ENCODE assay signal across 1 cellular context in genomic region chr16:1871974-1872635, GRCh38.
TF ChIP-seq lines count a peak whose summit lies in the region.

A gene with protein sequence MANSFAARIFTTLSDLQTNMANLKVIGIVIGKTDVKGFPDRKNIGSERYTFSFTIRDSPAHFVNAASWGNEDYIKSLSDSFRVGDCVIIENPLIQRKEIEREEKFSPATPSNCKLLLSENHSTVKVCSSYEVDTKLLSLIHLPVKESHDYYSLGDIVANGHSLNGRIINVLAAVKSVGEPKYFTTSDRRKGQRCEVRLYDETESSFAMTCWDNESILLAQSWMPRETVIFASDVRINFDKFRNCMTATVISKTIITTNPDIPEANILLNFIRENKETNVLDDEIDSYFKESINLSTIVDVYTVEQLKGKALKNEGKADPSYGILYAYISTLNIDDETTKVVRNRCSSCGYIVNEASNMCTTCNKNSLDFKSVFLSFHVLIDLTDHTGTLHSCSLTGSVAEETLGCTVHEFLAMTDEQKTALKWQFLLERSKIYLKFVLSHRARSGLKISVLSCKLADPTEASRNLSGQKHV (minus strand): TSS chr16:1872164. CDS start chr16:1868175, 3,989 bp downstream.

TF ChIP-seq in K562, 482 proteins besides CTCF, POLR2A, EP300 and RAD21 (continued from another document and continues in another):
- TF ChIP-seq CXXC5 (CRISPR knock-in tag; IDR thresholded peaks at IDR 0.05), result peak; percentile 95
- TF ChIP-seq ZNF316 (IDR thresholded peaks at IDR 0.05), result no peak
- no peak for TF ChIP-seq RCOR1 (IDR thresholded peaks at IDR 0.05; ENCODE audit: borderline replicate concordance in 1 of 2, low read depth in 2 of 2, low read length in 2 of 2)
- TF ChIP-seq, protein P1, sequence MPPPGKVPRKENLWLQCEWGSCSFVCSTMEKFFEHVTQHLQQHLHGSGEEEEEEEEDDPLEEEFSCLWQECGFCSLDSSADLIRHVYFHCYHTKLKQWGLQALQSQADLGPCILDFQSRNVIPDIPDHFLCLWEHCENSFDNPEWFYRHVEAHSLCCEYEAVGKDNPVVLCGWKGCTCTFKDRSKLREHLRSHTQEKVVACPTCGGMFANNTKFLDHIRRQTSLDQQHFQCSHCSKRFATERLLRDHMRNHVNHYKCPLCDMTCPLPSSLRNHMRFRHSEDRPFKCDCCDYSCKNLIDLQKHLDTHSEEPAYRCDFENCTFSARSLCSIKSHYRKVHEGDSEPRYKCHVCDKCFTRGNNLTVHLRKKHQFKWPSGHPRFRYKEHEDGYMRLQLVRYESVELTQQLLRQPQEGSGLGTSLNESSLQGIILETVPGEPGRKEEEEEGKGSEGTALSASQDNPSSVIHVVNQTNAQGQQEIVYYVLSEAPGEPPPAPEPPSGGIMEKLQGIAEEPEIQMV (tag; conservative IDR thresholded peaks at IDR 0.05; ENCODE audit: low read depth), result no peak
- no peak for TF ChIP-seq RBM14 (IDR thresholded peaks at IDR 0.05; ENCODE audit: borderline replicate concordance, insufficient read depth, low read depth, low read length)
- TF ChIP-seq ZNF318 (IDR thresholded peaks at IDR 0.05; ENCODE audit: borderline replicate concordance in 1 of 2, low read depth in 1 of 2), result no peak
- TF ChIP-seq SPI1 (IDR thresholded peaks at IDR 0.05; ENCODE audit: borderline replicate concordance, low read depth, low read length), result peak; percentile 76
- TF ChIP-seq NCOA1 (IDR thresholded peaks at IDR 0.05; ENCODE audit: low read depth), result peak; percentile 20; the same call in 1 of the 2 replicates
- TF ChIP-seq SP1 (CRISPR knock-in tag; IDR thresholded peaks at IDR 0.05), result peak; percentile 67
- TF ChIP-seq ZSCAN32 (CRISPR knock-in tag; IDR thresholded peaks at IDR 0.05), result no peak
- peak; percentile 61; the same call in 1 of the 2 replicates for TF ChIP-seq NBN (IDR thresholded peaks at IDR 0.05; ENCODE audit: low read depth)
- no peak for TF ChIP-seq ZNF436 (CRISPR knock-in tag; IDR thresholded peaks at IDR 0.05)
- peak in 1 of 2 experiments; percentile 71; a peak in 2 of 4 replicates for TF ChIP-seq SRF (CRISPR knock-in tag; IDR thresholded peaks at IDR 0.05)
- TF ChIP-seq NONO (IDR thresholded peaks at IDR 0.05; ENCODE audit: low read depth in 2 of 2, low read length in 1 of 2), result peak in 1 of 2 experiments; percentile 58; a peak in 1 of 4 replicates
- TF ChIP-seq ZNF354B (CRISPR knock-in tag; IDR thresholded peaks at IDR 0.05), result no peak
- no peak for TF ChIP-seq PHTF2 (CRISPR knock-in tag; IDR thresholded peaks at IDR 0.05)
- TF ChIP-seq ZNF324 (CRISPR knock-in tag; IDR thresholded peaks at IDR 0.05), result no peak
- peak; percentile 53; the same call in 1 of the 2 replicates for TF ChIP-seq ATF7 (IDR thresholded peaks at IDR 0.05)
- TF ChIP-seq NR1H2 (CRISPR knock-in tag; IDR thresholded peaks at IDR 0.05), result no peak
- no peak for TF ChIP-seq ZKSCAN8 (CRISPR knock-in tag; IDR thresholded peaks at IDR 0.05)
- peak; percentile 60 for TF ChIP-seq KDM5B (IDR thresholded peaks at IDR 0.05; ENCODE audit: insufficient replicate concordance, low read depth, low read length)
- TF ChIP-seq ZBTB2 (IDR thresholded peaks at IDR 0.05), result peak; percentile 43; the same call in 1 of the 2 replicates
- TF ChIP-seq, protein P2, sequence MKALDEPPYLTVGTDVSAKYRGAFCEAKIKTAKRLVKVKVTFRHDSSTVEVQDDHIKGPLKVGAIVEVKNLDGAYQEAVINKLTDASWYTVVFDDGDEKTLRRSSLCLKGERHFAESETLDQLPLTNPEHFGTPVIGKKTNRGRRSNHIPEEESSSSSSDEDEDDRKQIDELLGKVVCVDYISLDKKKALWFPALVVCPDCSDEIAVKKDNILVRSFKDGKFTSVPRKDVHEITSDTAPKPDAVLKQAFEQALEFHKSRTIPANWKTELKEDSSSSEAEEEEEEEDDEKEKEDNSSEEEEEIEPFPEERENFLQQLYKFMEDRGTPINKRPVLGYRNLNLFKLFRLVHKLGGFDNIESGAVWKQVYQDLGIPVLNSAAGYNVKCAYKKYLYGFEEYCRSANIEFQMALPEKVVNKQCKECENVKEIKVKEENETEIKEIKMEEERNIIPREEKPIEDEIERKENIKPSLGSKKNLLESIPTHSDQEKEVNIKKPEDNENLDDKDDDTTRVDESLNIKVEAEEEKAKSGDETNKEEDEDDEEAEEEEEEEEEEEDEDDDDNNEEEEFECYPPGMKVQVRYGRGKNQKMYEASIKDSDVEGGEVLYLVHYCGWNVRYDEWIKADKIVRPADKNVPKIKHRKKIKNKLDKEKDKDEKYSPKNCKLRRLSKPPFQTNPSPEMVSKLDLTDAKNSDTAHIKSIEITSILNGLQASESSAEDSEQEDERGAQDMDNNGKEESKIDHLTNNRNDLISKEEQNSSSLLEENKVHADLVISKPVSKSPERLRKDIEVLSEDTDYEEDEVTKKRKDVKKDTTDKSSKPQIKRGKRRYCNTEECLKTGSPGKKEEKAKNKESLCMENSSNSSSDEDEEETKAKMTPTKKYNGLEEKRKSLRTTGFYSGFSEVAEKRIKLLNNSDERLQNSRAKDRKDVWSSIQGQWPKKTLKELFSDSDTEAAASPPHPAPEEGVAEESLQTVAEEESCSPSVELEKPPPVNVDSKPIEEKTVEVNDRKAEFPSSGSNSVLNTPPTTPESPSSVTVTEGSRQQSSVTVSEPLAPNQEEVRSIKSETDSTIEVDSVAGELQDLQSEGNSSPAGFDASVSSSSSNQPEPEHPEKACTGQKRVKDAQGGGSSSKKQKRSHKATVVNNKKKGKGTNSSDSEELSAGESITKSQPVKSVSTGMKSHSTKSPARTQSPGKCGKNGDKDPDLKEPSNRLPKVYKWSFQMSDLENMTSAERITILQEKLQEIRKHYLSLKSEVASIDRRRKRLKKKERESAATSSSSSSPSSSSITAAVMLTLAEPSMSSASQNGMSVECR (CRISPR knock-in tag; IDR thresholded peaks at IDR 0.05), result peak; percentile 29; the same call in 1 of the 2 replicates
- TF ChIP-seq NRF1 (conservative IDR thresholded peaks at IDR 0.05 in 1 of 2, IDR thresholded peaks at IDR 0.05 in 1 of 2), result peak; percentile 75 to 78
- no peak for TF ChIP-seq MCM7 (IDR thresholded peaks at IDR 0.05)
- no peak for TF ChIP-seq PTTG1 (tag; IDR thresholded peaks at IDR 0.05; ENCODE audit: low read depth)
- no peak for TF ChIP-seq ZNF280A (IDR thresholded peaks at IDR 0.05; ENCODE audit: low read depth, partially characterized antibody)
- TF ChIP-seq, protein P3, sequence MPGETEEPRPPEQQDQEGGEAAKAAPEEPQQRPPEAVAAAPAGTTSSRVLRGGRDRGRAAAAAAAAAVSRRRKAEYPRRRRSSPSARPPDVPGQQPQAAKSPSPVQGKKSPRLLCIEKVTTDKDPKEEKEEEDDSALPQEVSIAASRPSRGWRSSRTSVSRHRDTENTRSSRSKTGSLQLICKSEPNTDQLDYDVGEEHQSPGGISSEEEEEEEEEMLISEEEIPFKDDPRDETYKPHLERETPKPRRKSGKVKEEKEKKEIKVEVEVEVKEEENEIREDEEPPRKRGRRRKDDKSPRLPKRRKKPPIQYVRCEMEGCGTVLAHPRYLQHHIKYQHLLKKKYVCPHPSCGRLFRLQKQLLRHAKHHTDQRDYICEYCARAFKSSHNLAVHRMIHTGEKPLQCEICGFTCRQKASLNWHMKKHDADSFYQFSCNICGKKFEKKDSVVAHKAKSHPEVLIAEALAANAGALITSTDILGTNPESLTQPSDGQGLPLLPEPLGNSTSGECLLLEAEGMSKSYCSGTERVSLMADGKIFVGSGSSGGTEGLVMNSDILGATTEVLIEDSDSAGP (CRISPR knock-in tag; IDR thresholded peaks at IDR 0.05), result no peak
- TF ChIP-seq ZNF583 (CRISPR knock-in tag; IDR thresholded peaks at IDR 0.05), result 0 out of 2 replicates have a peak, but pooled peaks have one; percentile 34
- peak; percentile 73; the same call in 1 of the 2 replicates for TF ChIP-seq BCOR (IDR thresholded peaks at IDR 0.05)
- no peak for TF ChIP-seq ZNF398 (CRISPR knock-in tag; IDR thresholded peaks at IDR 0.05)
- TF ChIP-seq MCM2 (IDR thresholded peaks at IDR 0.05; ENCODE audit: low read depth), result no peak
